Comparison of ENCODE assay signal across 1 cellular context in genomic region chr17:17401271-17401781, GRCh38.
TF ChIP-seq lines count a peak whose summit lies in the region.

No MANE protein-coding gene starts in this region.

TF ChIP-seq in GM23338, 12 proteins besides CTCF, POLR2A, EP300 and RAD21 (continued from another document):
- TF ChIP-seq ZNF462 (CRISPR knock-in tag; IDR thresholded peaks at IDR 0.05) (no peak), STAT1 (IDR thresholded peaks at IDR 0.05; ENCODE audit: unreplicated experiment) (no peak), EZH2phosphoT487 (IDR thresholded peaks at IDR 0.05; ENCODE audit: unreplicated experiment) (no peak)
